18 cellular contexts compared by ENCODE assay signal in genomic region chr13:21336609-21337008, GRCh38.
DNase-seq lines count a peak whose midpoint lies in the region; TF ChIP-seq lines count a peak whose summit lies in the region.
"Had no signal": no experiment of that assay in that cellular context is flagged by ENCODE, and none has a peak within 500 bp of the region (broad histone marks: within the 10 kb centered on the region; RNA-seq: fewer than 3 reads in every experiment).

No MANE protein-coding gene starts in this region.

- no peaks in the 10 kb centered on the region for H3K9me3 ChIP-seq in CD8-positive, alpha-beta memory T cell (ENCODE audit: low read length)
- H3K9me3 ChIP-seq in Caco-2 = no peaks in the 10 kb centered on the region
- H3K9me3 ChIP-seq: HAP-1, SJCRH30 had no signal

- no peaks in the 10 kb centered on the region for H3K4me1 ChIP-seq in CD8-positive, alpha-beta memory T cell (ENCODE audit: insufficient read depth, low read length)
- no peaks in the 10 kb centered on the region for H3K4me1 ChIP-seq in Caco-2
- H3K4me1 ChIP-seq: HAP-1, SJCRH30 had no signal

- CTCF ChIA-PET in CD8-positive, alpha-beta memory T cell (lab: Charles Lee) = no interaction called here
- CTCF ChIA-PET in Caco-2 (lab: Charles Lee) = no interaction called here

- no peaks in the 10 kb centered on the region for H3K27me3 ChIP-seq in CD8-positive, alpha-beta memory T cell (ENCODE audit: insufficient read depth, low read length, poor library complexity, severe bottlenecking)
- H3K27me3 ChIP-seq in Caco-2 (replicated peaks; ENCODE audit: control insufficient read depth, insufficient read depth, low read length) = no peaks in the 10 kb centered on the region
- H3K27me3 ChIP-seq: SJCRH30 had no signal

- no peak overlapping the region for H3K27ac ChIP-seq in CD8-positive, alpha-beta memory T cell (ENCODE audit: low read depth, low read length)
- H3K27ac ChIP-seq: HL-60, PC-9, SJCRH30 had no signal

- DNase-seq in NCI-H2029 (lab: John Stamatoyannopoulos, UW) = peak; percentile 38
- DNase-seq in NCI-H2029 treated with DMSO at 0.1 percent for 48 hours (lab: John Stamatoyannopoulos, UW) = no peak
- DNase-seq in DMS79 (lab: John Stamatoyannopoulos, UW) = peak; percentile 2
- DNase-seq in SK-MEL-5 (ENCODE audit: low read depth, low spot score) = peak; percentile 9
- peak; percentile 73 for DNase-seq in mesenteric fat pad (ENCODE audit: low spot score)
- DNase-seq in glomerular visceral epithelial cell (ENCODE audit: extremely low spot score) = no peak
- no peak for DNase-seq in CD8-positive, alpha-beta memory T cell
- no peak for DNase-seq in Caco-2
- DNase-seq: 8988T; CD8-positive, alpha-beta T cell; EL; NCI-H1417 treated with DMSO at 0.1 percent for 48 hours; NCI-H2171 treated with DMSO at 0.1 percent for 48 hours; NCI-H446 treated with DMSO at 0.1 percent for 48 hours; PC-9; SJCRH30 had no signal

- no peak overlapping the region for H3K27ac Mint-ChIP-seq in CD8-positive, alpha-beta memory T cell
- H3K27ac Mint-ChIP-seq in Caco-2 (ENCODE audit: unreplicated experiment) = no peak overlapping the region
- H3K27ac Mint-ChIP-seq: CD8-positive, alpha-beta T cell had no signal

- POLR2A ChIA-PET in CD8-positive, alpha-beta memory T cell (lab: Charles Lee) = no interaction called here
- POLR2A ChIA-PET in Caco-2 (lab: Charles Lee) = no interaction called here

- no peak overlapping the region for H3K4me3 Mint-ChIP-seq in CD8-positive, alpha-beta memory T cell
- no peak overlapping the region for H3K4me3 Mint-ChIP-seq in Caco-2 (ENCODE audit: unreplicated experiment)
- H3K4me3 Mint-ChIP-seq: CD8-positive, alpha-beta T cell had no signal

- peaks cover 0 to 4% (median 0%) of the 10 kb centered on the region in 3 donors for H3K4me1 Mint-ChIP-seq in CD8-positive, alpha-beta memory T cell
- no peaks in the 10 kb centered on the region for H3K4me1 Mint-ChIP-seq in Caco-2 (ENCODE audit: low read depth, unreplicated experiment)

- no peak overlapping the region for H3K4me3 ChIP-seq in CD8-positive, alpha-beta memory T cell (ENCODE audit: low read length)
- H3K4me3 ChIP-seq in Caco-2 (ENCODE audit: low read depth, low read length) = no peak overlapping the region
- H3K4me3 ChIP-seq: HAP-1, PC-9, SJCRH30 had no signal

- in situ Hi-C loops in SK-MEL-5 (cut with HindIII; ENCODE audit: low pct_unique_long_range_greater_than_20kb, low sequenced_read_pairs) = no loop called here

- H3K36me3 ChIP-seq in CD8-positive, alpha-beta memory T cell (ENCODE audit: insufficient read depth, low read length) = no peaks in the 10 kb centered on the region
- no peaks in the 10 kb centered on the region for H3K36me3 ChIP-seq in Caco-2 (ENCODE audit: control insufficient read depth, insufficient read depth, low read length)
- H3K36me3 ChIP-seq: HAP-1, SJCRH30 had no signal

- intact Hi-C loops in Caco-2 (cut with micrococcal nuclease; ENCODE audit: unreplicated experiment) = no loop called here

- H3K36me3 Mint-ChIP-seq in CD8-positive, alpha-beta memory T cell = peaks cover 0 to 10% (median 2%) of the 10 kb centered on the region in 3 donors
- no peaks in the 10 kb centered on the region for H3K36me3 Mint-ChIP-seq in Caco-2 (ENCODE audit: insufficient read depth, unreplicated experiment)
- H3K36me3 Mint-ChIP-seq: CD8-positive, alpha-beta T cell had no signal

- H3K27me3 Mint-ChIP-seq in CD8-positive, alpha-beta memory T cell = no peaks in the 10 kb centered on the region
- H3K27me3 Mint-ChIP-seq in Caco-2 (ENCODE audit: insufficient read depth, unreplicated experiment) = no peaks in the 10 kb centered on the region

- no peaks in the 10 kb centered on the region for H3K9me3 Mint-ChIP-seq in CD8-positive, alpha-beta memory T cell
- no peaks in the 10 kb centered on the region for H3K9me3 Mint-ChIP-seq in Caco-2 (ENCODE audit: unreplicated experiment)
- H3K9me3 Mint-ChIP-seq: CD8-positive, alpha-beta T cell had no signal

- no TSS peak for BruUV-seq in Caco-2 (replicated peaks; lab: Mats Ljungman, UMichigan)

- no peak for TF ChIP-seq CTCF in Caco-2 (IDR thresholded peaks at IDR 0.05; ENCODE audit: insufficient read depth in 1 of 2, low read depth in 1 of 2, low read length in 1 of 2, severe bottlenecking in 1 of 2, unreplicated experiment in 1 of 2)

Comparison
In these comparisons a context has a peak if more than half of its experiments do, and no peak if none do; other contexts are left out.
1. DNase-seq: peak in NCI-H2029 (single experiment), DMS79 (single experiment), SK-MEL-5 (single experiment) and mesenteric fat pad (single experiment); none in NCI-H2029 treated with DMSO at 0.1 percent for 48 hours (single experiment), glomerular visceral epithelial cell (single experiment), CD8-positive, alpha-beta memory T cell (0 of 5) and Caco-2 (0 of 2).